10 cellular contexts compared by ENCODE assay signal in genomic region chr1:84086616-84087015, GRCh38.
"Had no signal": no experiment of that assay in that cellular context is flagged by ENCODE, and none has a peak within 500 bp of the region (broad histone marks: within the 10 kb centered on the region; RNA-seq: fewer than 3 reads in every experiment).

No MANE protein-coding gene starts in this region.

- ATAC-seq: GM23338, HepG2 had no signal

- H3K9me3 Mint-ChIP-seq: GM23338, H9, HFFc6, IgD-negative memory B cell had no signal

- H3K4me3 ChIP-seq: GM23338 had no signal

- FAIRE-seq: H1, H54, HepG2 had no signal

- H3K27me3 Mint-ChIP-seq: IgD-negative memory B cell had no signal

- H3K4me3 Mint-ChIP-seq: GM23338, H9, HFFc6, IgD-negative memory B cell had no signal

- H3K27ac Mint-ChIP-seq: GM23338, HFFc6, IgD-negative memory B cell had no signal

- H2AFZ ChIP-seq: GM23338 had no signal

- H3K36me3 Mint-ChIP-seq: IgD-negative memory B cell had no signal

- H3K27ac ChIP-seq: HL-60 had no signal

- DNase-seq: H9, HCEC 1CT, HFFc6, KBM-7 had no signal

- H3K4me1 Mint-ChIP-seq: GM23338 had no signal

- H3K4me2 ChIP-seq: GM23338 had no signal
